In genomic region chr2:42865884-42866861, GRCh38 we compare ENCODE assay signal across 15 cellular contexts.
A peak's percentile ranks its signal among the peaks of the same experiment; 100 is the strongest.
DNase-seq lines count a peak whose midpoint lies in the region; ATAC-seq, FAIRE-seq and TF ChIP-seq lines count a peak whose summit lies in the region.
"Had no signal": no experiment of that assay in that cellular context is flagged by ENCODE, and none has a peak within 500 bp of the region (broad histone marks: within the 10 kb centered on the region; RNA-seq: fewer than 3 reads in every experiment).

No MANE protein-coding gene starts in this region.

- H3K4ac ChIP-seq in H1 (replicated peaks; ENCODE audit: insufficient read length, low read depth, low read length), result no peak overlapping the region

- POLR2A ChIA-PET in H1 (lab: Charles Lee; ENCODE audit: partially characterized antibody), result no interaction called here

- H2BK120ac ChIP-seq in H1 (replicated peaks; ENCODE audit: low read depth, low read length), result no peak overlapping the region

- no peak overlapping the region for H2BK5ac ChIP-seq in H1 (ENCODE audit: low read depth, low read length)

- H3K9ac ChIP-seq in H1 (replicated peaks in 1 of 4; ENCODE audit: extremely low read depth in 1 of 4, low read depth in 3 of 4, low read length in 3 of 4) (no peak overlapping the region), keratinocyte (ENCODE audit: control insufficient read depth, extremely low read depth, insufficient read depth, low read length) (no peak overlapping the region), parathyroid adenoma (no peak overlapping the region)

- H4K8ac ChIP-seq in H1 (ENCODE audit: extremely low read depth, insufficient read depth, low read length), result no peak overlapping the region

- H2BK12ac ChIP-seq in H1 (ENCODE audit: low read depth, low read length), result no peak overlapping the region

- no peak for ATAC-seq in foreskin keratinocyte
- ATAC-seq: natural killer cell had no signal

- no peaks in the 10 kb centered on the region for H3K23me2 ChIP-seq in H1 (ENCODE audit: low read depth, low read length)

- H3K36me3 ChIP-seq in H1 (ENCODE audit: control insufficient read depth in 2 of 4, insufficient read depth in 4 of 4, low read length in 3 of 4) (no peaks in the 10 kb centered on the region), keratinocyte (ENCODE audit: control insufficient read depth in 2 of 2, extremely low read depth in 1 of 2, insufficient read depth in 2 of 2, low read length in 2 of 2) (no peaks in the 10 kb centered on the region), parathyroid adenoma (ENCODE audit: control insufficient read depth, insufficient read depth, low read length) (no peaks in the 10 kb centered on the region), tibial nerve (no peaks in the 10 kb centered on the region)
- H3K36me3 ChIP-seq: HAP-1 had no signal

- H3K14ac ChIP-seq in H1 (ENCODE audit: insufficient read length), result no peak overlapping the region

- no peak overlapping the region for H3K18ac ChIP-seq in H1 (ENCODE audit: extremely low read depth, low read length)

- no peak for TF ChIP-seq RAD21 in H1 (IDR thresholded peaks at IDR 0.05 in 1 of 2, conservative IDR thresholded peaks at IDR 0.05 in 1 of 2; ENCODE audit: low read depth in 2 of 2, low read length in 2 of 2)

- H3K79me2 ChIP-seq in H1 (ENCODE audit: control insufficient read depth in 1 of 2, insufficient read depth in 2 of 2, low read length in 2 of 2) (no peaks in the 10 kb centered on the region), keratinocyte (ENCODE audit: control insufficient read depth, insufficient read depth, low read length) (no peaks in the 10 kb centered on the region), parathyroid adenoma (no peaks in the 10 kb centered on the region)

- H3K4me2 ChIP-seq in H1 (ENCODE audit: insufficient read depth in 1 of 2, low read depth in 2 of 2, low read length in 2 of 2) (no peak overlapping the region), keratinocyte (ENCODE audit: control insufficient read depth, extremely low read depth, insufficient read depth, low read depth, low read length) (no peak overlapping the region), parathyroid adenoma (ENCODE audit: low read length) (no peak overlapping the region)

- no peak overlapping the region for H2BK20ac ChIP-seq in H1 (ENCODE audit: low read length)

- H3K79me1 ChIP-seq in H1 (ENCODE audit: low read depth, low read length), result no peaks in the 10 kb centered on the region

- TF ChIP-seq EP300 in H1 (IDR thresholded peaks at IDR 0.05; ENCODE audit: borderline replicate concordance in 1 of 2, low read depth in 2 of 2, low read length in 2 of 2) (no peak), tibial nerve (IDR thresholded peaks at IDR 0.05) (peak in 1 of 2 donors; percentile 41)

- H4K5ac ChIP-seq in H1 (ENCODE audit: insufficient read length, low read depth, low read length), result no peak overlapping the region

- H3K23ac ChIP-seq in H1 (ENCODE audit: insufficient read length), result no peak overlapping the region

- WGBS in H1 (ENCODE audit: extremely low coverage in 1 of 2, insufficient coverage in 1 of 2, insufficient read length in 1 of 2, insufficient replicate concordance in 2 of 2, low coverage in 1 of 2, low lambda C conversion rate in 2 of 2, missing lambda C conversion rate in 1 of 2), 2 experiments, result 87% methylated on average over 15 of the region's 15 CpGs; no CpG with 5 or more reads in 1 of the 2 experiments
- WGBS in tibial nerve, 2 donors, result 55 to 61% methylated on average over 15 of the region's 15 CpGs

- H4K20me1 ChIP-seq in H1 (replicated peaks in 1 of 2; ENCODE audit: control insufficient read depth in 1 of 2, insufficient read depth in 2 of 2, low read length in 2 of 2) (no peaks in the 10 kb centered on the region), keratinocyte (ENCODE audit: control insufficient read depth, extremely low read depth, insufficient read depth, low read length) (no peaks in the 10 kb centered on the region)

- TF ChIP-seq POLR2A in H1 (IDR thresholded peaks at IDR 0.05; ENCODE audit: control extremely low read depth in 1 of 2, low read depth in 2 of 2, low read length in 2 of 2) (no peak), tibial nerve (IDR thresholded peaks at IDR 0.05) (no peak)

- H2AK5ac ChIP-seq in H1 (ENCODE audit: low read depth, low read length), result no peak overlapping the region

- CTCF ChIA-PET in H1 (lab: Charles Lee; ENCODE audit: partially characterized antibody), result interaction anchor here (0.8 to 3.2 kb wide), 2 partner anchors 63 to 641 kb away, joined by 3 to 12 read pairs; no protein-coding TSS in a partner anchor

- no peak overlapping the region for H2BK15ac ChIP-seq in H1 (ENCODE audit: low read length)

- H3K9me1 ChIP-seq in keratinocyte (ENCODE audit: control insufficient read depth, extremely low read depth, insufficient read depth, low read length), result no peaks in the 10 kb centered on the region

- no peak overlapping the region for H3K56ac ChIP-seq in H1 (replicated peaks; ENCODE audit: insufficient read length, low read depth, low read length)

- FAIRE-seq in H1 (lab: Jason Lieb, UNC) (no peak), keratinocyte (lab: Jason Lieb, UNC) (no peak), RCC 7860 (lab: Jason Lieb, UNC) (no peak)
- FAIRE-seq: islet of Langerhans had no signal

- no peak overlapping the region for H3K4me3 ChIP-seq in H1 (ENCODE audit: extremely low read depth in 1 of 4, insufficient read depth in 2 of 4, low read depth in 3 of 4, low read length in 4 of 4)
- H3K4me3 ChIP-seq in keratinocyte (ENCODE audit: control insufficient read depth in 2 of 3, extremely low read depth in 1 of 3, insufficient read depth in 2 of 3, low read depth in 1 of 3, low read length in 3 of 3), result no peak overlapping the region
- no peak overlapping the region for H3K4me3 ChIP-seq in parathyroid adenoma (ENCODE audit: low read depth, low read length)
- no peak overlapping the region for H3K4me3 ChIP-seq in tibial nerve
- H3K4me3 ChIP-seq: HAP-1 had no signal

- peaks cover 9 to 10% of the 10 kb centered on the region in 2 experiments; a peak in 2 of 4 replicates for H3K9me3 ChIP-seq in H1 (ENCODE audit: insufficient read depth in 2 of 2, low read depth in 1 of 2, low read length in 1 of 2)
- peaks cover 3% of the 10 kb centered on the region for H3K9me3 ChIP-seq in keratinocyte (ENCODE audit: control insufficient read depth, low read depth, low read length)
- no peaks in the 10 kb centered on the region for H3K9me3 ChIP-seq in parathyroid adenoma (ENCODE audit: control insufficient read depth, low read length)
- H3K9me3 ChIP-seq in tibial nerve, result peaks cover 0 to 10% (median 0%) of the 10 kb centered on the region in 4 donors

- no peak for DNase-seq in H1 (ENCODE audit: low read depth in 1 of 2, low spot score in 2 of 2)
- DNase-seq in keratinocyte (ENCODE audit: low read depth, low spot score), result no peak
- peak; percentile 41 to 48 for DNase-seq in tibial nerve (ENCODE audit: low spot score in 2 of 2)
- DNase-seq in RKO (ENCODE audit: low spot score), result no peak
- no peak for DNase-seq in stimulated activated CD4-positive, alpha-beta T cell treated with anti-CD3 and anti-CD28 coated beads, Interleukin-4, amount 100 ng/mL, for 4 hours
- no peak for DNase-seq in RCC 7860 (ENCODE audit: low spot score)
- no peak for DNase-seq in foreskin keratinocyte
- DNase-seq: activated B cell treated with CpG ODN at 0.5 μM for 24 hours; AML-193; effector CD4-positive, alpha-beta T cell; natural killer cell; NCI-H1092 treated with DMSO at 0.1 percent for 48 hours had no signal

- H3K4me1 ChIP-seq in H1 (replicated peaks in 1 of 4; ENCODE audit: control insufficient read depth in 3 of 4, insufficient read depth in 4 of 4, low read length in 3 of 4), result no peaks in the 10 kb centered on the region
- H3K4me1 ChIP-seq in keratinocyte (ENCODE audit: control insufficient read depth, extremely low read depth, insufficient read depth, low read length), result peaks cover 14% of the 10 kb centered on the region
- no peaks in the 10 kb centered on the region for H3K4me1 ChIP-seq in parathyroid adenoma
- H3K4me1 ChIP-seq in tibial nerve, result peaks cover 0 to 29% (median 0%) of the 10 kb centered on the region in 4 donors
- H3K4me1 ChIP-seq in foreskin keratinocyte, result no peaks in the 10 kb centered on the region
- H3K4me1 ChIP-seq: HAP-1 had no signal

- dilution Hi-C loops in keratinocyte (cut with MboI; ENCODE audit: extremely low pct_ligation_motif_present, low sequenced_read_pairs), result no loop called here

- H3K27me3 ChIP-seq in H1 (replicated peaks in 1 of 4; ENCODE audit: control insufficient read depth in 3 of 4, extremely low read depth in 1 of 4, insufficient read depth in 3 of 4, low read length in 3 of 4), result no peaks in the 10 kb centered on the region
- H3K27me3 ChIP-seq in keratinocyte (ENCODE audit: control insufficient read depth, extremely low read depth, insufficient read depth, low read length), result no peaks in the 10 kb centered on the region
- H3K27me3 ChIP-seq in parathyroid adenoma (ENCODE audit: control insufficient read depth, insufficient read depth, low read length), result no peaks in the 10 kb centered on the region
- no peaks in the 10 kb centered on the region for H3K27me3 ChIP-seq in tibial nerve
- H3K27me3 ChIP-seq in foreskin keratinocyte, result no peaks in the 10 kb centered on the region

- TF ChIP-seq CTCF in H1 (IDR thresholded peaks at IDR 0.05; ENCODE audit: control extremely low read depth in 1 of 3, insufficient read depth in 1 of 3, low read depth in 1 of 3, low read length in 3 of 3) (no peak), keratinocyte (optimal IDR thresholded peaks at IDR 0.05 in 1 of 3, IDR thresholded peaks at IDR 0.05 in 1 of 3, conservative IDR thresholded peaks at IDR 0.05 in 1 of 3; ENCODE audit: extremely low read depth in 1 of 3, insufficient read depth in 2 of 3, low read length in 3 of 3) (no peak), parathyroid adenoma (IDR thresholded peaks at IDR 0.05) (no peak), tibial nerve (IDR thresholded peaks at IDR 0.05) (no peak), foreskin keratinocyte (conservative IDR thresholded peaks at IDR 0.05) (no peak)

- H2AFZ ChIP-seq in H1 (ENCODE audit: low read length) (0 out of 2 replicates have a peak overlapping the region, but pooled peaks have one; percentile 53), keratinocyte (ENCODE audit: control insufficient read depth, low read length) (peak overlapping the region; percentile 50), parathyroid adenoma (no peak overlapping the region)

- H3K27ac ChIP-seq in H1 (ENCODE audit: low read depth, low read length), result no peak overlapping the region
- no peak overlapping the region for H3K27ac ChIP-seq in keratinocyte (ENCODE audit: control insufficient read depth, insufficient read depth, low read length)
- H3K27ac ChIP-seq in parathyroid adenoma, result peak overlapping the region; percentile 61
- peak overlapping the region; percentile 31 to 77 (median 69) for H3K27ac ChIP-seq in tibial nerve
- H3K27ac ChIP-seq in foreskin keratinocyte, result no peak overlapping the region

- no peak overlapping the region for H4K91ac ChIP-seq in H1 (replicated peaks; ENCODE audit: insufficient read length, low read length)

TF ChIP-seq in H1, 55 proteins besides CTCF, POLR2A, EP300 and RAD21 (continues in another document):
- no peak for TF ChIP-seq CREB1 (IDR thresholded peaks at IDR 0.05)
- no peak for TF ChIP-seq ASH2L (IDR thresholded peaks at IDR 0.05; ENCODE audit: low read length)
- TF ChIP-seq GTF2F1 (IDR thresholded peaks at IDR 0.05; ENCODE audit: borderline replicate concordance, low read depth, low read length), result no peak
- TF ChIP-seq CBX5 (IDR thresholded peaks at IDR 0.05; ENCODE audit: low read depth, low read length), result no peak
- no peak for TF ChIP-seq KDM5A (IDR thresholded peaks at IDR 0.05; ENCODE audit: low read length)

Comparison
In these comparisons a context has a peak if more than half of its experiments do, and no peak if none do; other contexts are left out.
1. DNase-seq: peak in tibial nerve (2 of 2); none in H1 (0 of 2), keratinocyte (single experiment), RKO (single experiment), stimulated activated CD4-positive, alpha-beta T cell treated with anti-CD3 and anti-CD28 coated beads, Interleukin-4, amount 100 ng/mL, for 4 hours (0 of 2), RCC 7860 (single experiment) and foreskin keratinocyte (0 of 2).
2. H3K27ac ChIP-seq: peak in parathyroid adenoma (single experiment) and tibial nerve (4 of 4); none in H1 (single experiment), keratinocyte (single experiment) and foreskin keratinocyte (single experiment).